Comparison of ENCODE assay signal across 9 cellular contexts in genomic region chr16:14405611-14406537, GRCh38.
DNase-seq lines count a peak whose midpoint lies in the region; ATAC-seq and TF ChIP-seq lines count a peak whose summit lies in the region.
"Had no signal": no experiment of that assay in that cellular context is flagged by ENCODE, and none has a peak within 500 bp of the region (broad histone marks: within the 10 kb centered on the region; RNA-seq: fewer than 3 reads in every experiment).

No MANE protein-coding gene starts in this region.

- H3K27ac ChIP-seq in Peyer's patch (peak overlapping the region in 1 of 4 donors; percentile 31), hepatocyte (peak overlapping the region; percentile 83), transverse colon (peak overlapping the region in 2 of 4 donors; percentile 33 to 67)
- no peak overlapping the region for H3K27ac ChIP-seq in CD8-positive, alpha-beta memory T cell (ENCODE audit: low read depth, low read length)
- H3K27ac ChIP-seq: BLaER1 treated with 17β-estradiol and CSF1 and Interleukin-3, amounts not matched to agents 10 nM and 100 nM had no signal

- intact Hi-C loops in transverse colon (cut with DNase I; ENCODE audit: low total_unique reads): no loop called here

- no peaks in the 10 kb centered on the region for H3K4me1 ChIP-seq in Peyer's patch
- H3K4me1 ChIP-seq in hepatocyte (ENCODE audit: insufficient read depth): peaks cover 6% of the 10 kb centered on the region
- H3K4me1 ChIP-seq in transverse colon: no peaks in the 10 kb centered on the region
- no peaks in the 10 kb centered on the region for H3K4me1 ChIP-seq in CD8-positive, alpha-beta memory T cell (ENCODE audit: insufficient read depth, low read length)

- in situ Hi-C loops in transverse colon (cut with MboI; ENCODE audit: low pct_ligation_motif_present in 1 of 4, low pct_unique_long_range_greater_than_20kb in 1 of 4, low sequenced_read_pairs in 3 of 4): no loop called here

- no peaks in the 10 kb centered on the region for H3K27me3 ChIP-seq in Peyer's patch
- H3K27me3 ChIP-seq in hepatocyte: no peaks in the 10 kb centered on the region
- no peaks in the 10 kb centered on the region for H3K27me3 ChIP-seq in transverse colon
- no peaks in the 10 kb centered on the region for H3K27me3 ChIP-seq in CD8-positive, alpha-beta memory T cell (ENCODE audit: insufficient read depth, low read length, poor library complexity, severe bottlenecking)
- H3K27me3 ChIP-seq: BLaER1 treated with 17β-estradiol and CSF1 and Interleukin-3, amounts not matched to agents 10 nM and 100 nM had no signal

- POLR2A ChIA-PET in CD8-positive, alpha-beta memory T cell (lab: Charles Lee): no interaction called here

- no peaks in the 10 kb centered on the region for H3K79me2 ChIP-seq in hepatocyte

- WGBS in hepatocyte (ENCODE audit: low lambda C conversion rate, missing lambda C conversion rate): 79% methylated on average over 29 of the region's 43 CpGs
- 44% methylated on average over 38 of the region's 43 CpGs; no CpG with 5 or more reads in 1 of the 2 donors for WGBS in transverse colon (ENCODE audit: low coverage in 1 of 2), 2 donors

- H3K9me3 Mint-ChIP-seq in CD8-positive, alpha-beta memory T cell: no peaks in the 10 kb centered on the region

- CTCF ChIA-PET in CD8-positive, alpha-beta memory T cell (lab: Charles Lee): no interaction called here

- TF ChIP-seq EP300 in transverse colon (IDR thresholded peaks at IDR 0.05; ENCODE audit: low read depth): no peak

- no peaks in the 10 kb centered on the region for H4K20me1 ChIP-seq in hepatocyte (ENCODE audit: insufficient read depth, poor library complexity, severe bottlenecking)
- H4K20me1 ChIP-seq: BLaER1 treated with 17β-estradiol and CSF1 and Interleukin-3, amounts not matched to agents 10 nM and 100 nM had no signal

- H3K27ac Mint-ChIP-seq in CD8-positive, alpha-beta memory T cell: peak overlapping the region in 1 of 8 donors; percentile 70

- H2AFZ ChIP-seq in hepatocyte: no peak overlapping the region

- H3K36me3 ChIP-seq in Peyer's patch (no peaks in the 10 kb centered on the region), hepatocyte (replicated peaks; ENCODE audit: insufficient read depth, low read depth) (no peaks in the 10 kb centered on the region), transverse colon (no peaks in the 10 kb centered on the region)
- no peaks in the 10 kb centered on the region for H3K36me3 ChIP-seq in CD8-positive, alpha-beta memory T cell (ENCODE audit: insufficient read depth, low read length)
- H3K36me3 ChIP-seq: BLaER1 treated with 17β-estradiol and CSF1 and Interleukin-3, amounts not matched to agents 10 nM and 100 nM had no signal

- H3K4me2 ChIP-seq in hepatocyte: no peak overlapping the region
- H3K4me2 ChIP-seq: BLaER1 treated with 17β-estradiol and CSF1 and Interleukin-3, amounts not matched to agents 10 nM and 100 nM had no signal

- TF ChIP-seq CTCF in Peyer's patch (IDR thresholded peaks at IDR 0.05): no peak
- TF ChIP-seq CTCF in hepatocyte (IDR thresholded peaks at IDR 0.05; ENCODE audit: poor library complexity): no peak
- TF ChIP-seq CTCF in transverse colon (IDR thresholded peaks at IDR 0.05): no peak

- peak; percentile 58 for DNase-seq in activated CD8-positive, alpha-beta memory T cell treated with anti-CD3 and anti-CD28 coated beads for 24 hours
- DNase-seq in activated CD8-positive, alpha-beta memory T cell treated with anti-CD3 and anti-CD28 coated beads, Interleukin-2, amount 50 U/mL, for 4 hours: no peak
- DNase-seq in Peyer's patch (peak; percentile 35 to 66 (median 58)), hepatocyte (ENCODE audit: low spot score) (peak; percentile 56), transverse colon (peak; percentile 71), NCI-H1048 (lab: John Stamatoyannopoulos, UW) (no peak)
- no peak for DNase-seq in CD8-positive, alpha-beta memory T cell

- H3K4me1 Mint-ChIP-seq in CD8-positive, alpha-beta memory T cell: peaks cover 0 to 7% (median 5%) of the 10 kb centered on the region in 3 donors

- H3K4me3 ChIP-seq in Peyer's patch: peak overlapping the region in 1 of 4 donors; percentile 22
- H3K4me3 ChIP-seq in hepatocyte: no peak overlapping the region
- no peak overlapping the region for H3K4me3 ChIP-seq in transverse colon
- no peak overlapping the region for H3K4me3 ChIP-seq in CD8-positive, alpha-beta memory T cell (ENCODE audit: low read length)
- H3K4me3 ChIP-seq: BLaER1 treated with 17β-estradiol and CSF1 and Interleukin-3, amounts not matched to agents 10 nM and 100 nM had no signal

- peak overlapping the region in 2 of 7 donors; percentile 27 to 42 for H3K4me3 Mint-ChIP-seq in CD8-positive, alpha-beta memory T cell

- H3K9me3 ChIP-seq in Peyer's patch (no peaks in the 10 kb centered on the region), hepatocyte (ENCODE audit: low read depth) (no peaks in the 10 kb centered on the region), transverse colon (no peaks in the 10 kb centered on the region)
- H3K9me3 ChIP-seq in CD8-positive, alpha-beta memory T cell (ENCODE audit: low read length): no peaks in the 10 kb centered on the region
- H3K9me3 ChIP-seq: BLaER1 treated with 17β-estradiol and CSF1 and Interleukin-3, amounts not matched to agents 10 nM and 100 nM had no signal

- no peaks in the 10 kb centered on the region for H3K36me3 Mint-ChIP-seq in CD8-positive, alpha-beta memory T cell

- ATAC-seq in HG02798 (IDR thresholded peaks at IDR 0.05; ENCODE audit: poor library complexity, unreplicated experiment): peak; percentile 90

- H3K27me3 Mint-ChIP-seq in CD8-positive, alpha-beta memory T cell: peaks cover 2 to 7% of the 10 kb centered on the region in 2 donors

- no peak for TF ChIP-seq POLR2A in Peyer's patch (IDR thresholded peaks at IDR 0.05)
- TF ChIP-seq POLR2A in transverse colon (IDR thresholded peaks at IDR 0.05): no peak

- no peaks in the 10 kb centered on the region for H3K9me2 ChIP-seq in hepatocyte (replicated peaks; ENCODE audit: insufficient read depth)

Comparison
In these comparisons a context has a peak if more than half of its experiments do, and no peak if none do; other contexts are left out.
1. DNase-seq: peak in activated CD8-positive, alpha-beta memory T cell treated with anti-CD3 and anti-CD28 coated beads for 24 hours (single experiment), Peyer's patch (3 of 3), hepatocyte (single experiment) and transverse colon (single experiment); none in activated CD8-positive, alpha-beta memory T cell treated with anti-CD3 and anti-CD28 coated beads, Interleukin-2, amount 50 U/mL, for 4 hours (single experiment), CD8-positive, alpha-beta memory T cell (0 of 5) and NCI-H1048 (single experiment).